Comparison of ENCODE assay signal across 14 cellular contexts in genomic region chr14:95697764-95698163, GRCh38. TPM values are rescaled to one million over a fixed set of nuclear protein-coding genes. Genes with fewer than 3 reads are reported as not detected.
DNase-seq lines count a peak whose midpoint lies in the region; ATAC-seq, FAIRE-seq and TF ChIP-seq lines count a peak whose summit lies in the region.
"Had no signal": no experiment of that assay in that cellular context is flagged by ENCODE, and none has a peak within 500 bp of the region (broad histone marks: within the 10 kb centered on the region; RNA-seq: fewer than 3 reads in every experiment).

No MANE protein-coding gene starts in this region.

- no peaks in the 10 kb centered on the region for H3K9me2 ChIP-seq in Karpas-422 (replicated peaks; ENCODE audit: insufficient read depth, low read length)

- intact Hi-C loops in mammary epithelial cell (cut with micrococcal nuclease) (no loop called here), tibial artery (cut with DNase I; ENCODE audit: low total_unique reads) (no loop called here)

- H3K27ac ChIP-seq in Karpas-422 (ENCODE audit: low read length) (peak overlapping the region; percentile 9; the same call in 1 of the 2 replicates), neural progenitor cell (no peak overlapping the region), mammary epithelial cell (ENCODE audit: insufficient read depth, low read depth, low read length) (no peak overlapping the region), tibial artery (no peak overlapping the region)
- H3K27ac ChIP-seq: skin epidermis had no signal

- 49% methylated on average over 6 of the region's 7 CpGs for WGBS in mammary epithelial cell (ENCODE audit: low coverage, missing lambda C conversion rate)

- H3K79me2 ChIP-seq in Karpas-422 (ENCODE audit: low read length) = no peaks in the 10 kb centered on the region
- H3K79me2 ChIP-seq in neural progenitor cell (ENCODE audit: low read depth) = no peaks in the 10 kb centered on the region
- no peaks in the 10 kb centered on the region for H3K79me2 ChIP-seq in mammary epithelial cell (ENCODE audit: insufficient read depth, low read length)

- H3K4me3 Mint-ChIP-seq in neural progenitor cell (no peak overlapping the region), nephron progenitor cell (no peak overlapping the region)

- FAIRE-seq in GM19239 (lab: Jason Lieb, UNC) = peak; percentile 95

- H3K9ac ChIP-seq in Karpas-422 (ENCODE audit: low read length) (peak overlapping the region; percentile 8; the same call in 1 of the 2 replicates), neural progenitor cell (no peak overlapping the region), mammary epithelial cell (ENCODE audit: insufficient read depth, low read length) (no peak overlapping the region)

- CTCF ChIA-PET in mammary epithelial cell (lab: Charles Lee; ENCODE audit: low non-redundant PET) = no interaction called here

- peaks cover 2% of the 10 kb centered on the region for H3K9me3 Mint-ChIP-seq in neural progenitor cell
- no peaks in the 10 kb centered on the region for H3K9me3 Mint-ChIP-seq in nephron progenitor cell

- dilution Hi-C loops in mammary epithelial cell (cut with HindIII; ENCODE audit: low sequenced_read_pairs) = no loop called here

- peaks cover 6% of the 10 kb centered on the region for H3K4me1 Mint-ChIP-seq in neural progenitor cell
- H3K4me1 Mint-ChIP-seq in nephron progenitor cell = peaks cover 12% of the 10 kb centered on the region

- H3K9me3 ChIP-seq in Karpas-422 (ENCODE audit: low read length) (no peaks in the 10 kb centered on the region), neural progenitor cell (ENCODE audit: low read depth) (no peaks in the 10 kb centered on the region), mammary epithelial cell (replicated peaks; ENCODE audit: insufficient read depth, low read length) (no peaks in the 10 kb centered on the region), tibial artery (no peaks in the 10 kb centered on the region)

- no peaks in the 10 kb centered on the region for H4K20me1 ChIP-seq in Karpas-422 (ENCODE audit: insufficient read depth, low read depth, low read length)
- H4K20me1 ChIP-seq in neural progenitor cell (ENCODE audit: low read depth) = no peaks in the 10 kb centered on the region
- H4K20me1 ChIP-seq in mammary epithelial cell (ENCODE audit: insufficient read depth, low read length) = no peaks in the 10 kb centered on the region

- in situ Hi-C loops in mammary epithelial cell (cut with MboI; ENCODE audit: low sequenced_read_pairs in 2 of 2) = no loop called here

- H3K4me3 ChIP-seq in GM08714 (ENCODE audit: low read length) = peak overlapping the region; percentile 20; the same call in 1 of the 2 replicates
- no peak overlapping the region for H3K4me3 ChIP-seq in Karpas-422 (ENCODE audit: low read length)
- no peak overlapping the region for H3K4me3 ChIP-seq in neural progenitor cell
- no peak overlapping the region for H3K4me3 ChIP-seq in mammary epithelial cell (replicated peaks in 1 of 3; ENCODE audit: insufficient read depth in 1 of 3, low read depth in 2 of 3, low read length in 3 of 3)
- H3K4me3 ChIP-seq in tibial artery = no peak overlapping the region
- H3K4me3 ChIP-seq: skin epidermis had no signal

- TF ChIP-seq CTCF in neural progenitor cell (IDR thresholded peaks at IDR 0.05) = no peak
- no peak for TF ChIP-seq CTCF in nephron progenitor cell (IDR thresholded peaks at IDR 0.05)
- no peak for TF ChIP-seq CTCF in mammary epithelial cell (conservative IDR thresholded peaks at IDR 0.05 in 1 of 2, IDR thresholded peaks at IDR 0.05 in 1 of 2; ENCODE audit: extremely low read depth in 1 of 2, insufficient read depth in 1 of 2, low read depth in 1 of 2, low read length in 2 of 2)
- no peak for TF ChIP-seq CTCF in tibial artery (IDR thresholded peaks at IDR 0.05)

- peak overlapping the region; percentile 29 for H3K4me2 ChIP-seq in Karpas-422 (ENCODE audit: low read depth, low read length, poor library complexity, severe bottlenecking)
- H3K4me2 ChIP-seq in neural progenitor cell = no peak overlapping the region
- H3K4me2 ChIP-seq in mammary epithelial cell (ENCODE audit: insufficient read depth, low read depth, low read length) = no peak overlapping the region

- ATAC-seq in HG02763 (IDR thresholded peaks at IDR 0.05; ENCODE audit: unreplicated experiment) = peak; percentile 54

- no peak overlapping the region for H3K27ac Mint-ChIP-seq in neural progenitor cell
- H3K27ac Mint-ChIP-seq in nephron progenitor cell = no peak overlapping the region

- no peaks in the 10 kb centered on the region for H3K36me3 Mint-ChIP-seq in neural progenitor cell
- no peaks in the 10 kb centered on the region for H3K36me3 Mint-ChIP-seq in nephron progenitor cell (ENCODE audit: low read depth)

- DNase-seq in GM19239 (ENCODE audit: insufficient read length, low spot score) = no peak
- no peak for DNase-seq in Karpas-422
- DNase-seq in neural progenitor cell (ENCODE audit: low spot score) = no peak
- DNase-seq in nephron progenitor cell = no peak
- no peak for DNase-seq in mammary epithelial cell
- DNase-seq in tibial artery = no peak
- DNase-seq: activated effector memory CD4-positive, alpha-beta T cell treated with anti-CD3 and anti-CD28 coated beads, Interleukin-2, amount 50 U/mL, for 16 hours; KBM-7; NCI-H2171; SHP77 had no signal

- peaks cover 11% of the 10 kb centered on the region for H3F3A ChIP-seq in neural progenitor cell (ENCODE audit: low read depth)

- H3K4me1 ChIP-seq in Karpas-422 (ENCODE audit: low read length) (peaks cover 43% of the 10 kb centered on the region), neural progenitor cell (peaks cover 32% of the 10 kb centered on the region), mammary epithelial cell (ENCODE audit: insufficient read depth, low read length) (no peaks in the 10 kb centered on the region), tibial artery (peaks cover 0 to 15% (median 0%) of the 10 kb centered on the region in 4 donors)

- no TSS peak for BruUV-seq in mammary epithelial cell (replicated peaks; lab: Mats Ljungman, UMichigan)

- H3K27me3 ChIP-seq in Karpas-422 (ENCODE audit: low read length) (no peaks in the 10 kb centered on the region), neural progenitor cell (no peaks in the 10 kb centered on the region), mammary epithelial cell (ENCODE audit: insufficient read depth, low read length) (peaks cover 3% of the 10 kb centered on the region), tibial artery (peaks cover 0 to 15% of the 10 kb centered on the region in 2 donors)

- H2AFZ ChIP-seq in Karpas-422 (ENCODE audit: low read length) (peak overlapping the region; percentile 43; the same call in 1 of the 2 replicates), neural progenitor cell (replicated peaks) (no peak overlapping the region), mammary epithelial cell (ENCODE audit: low read depth, low read length) (no peak overlapping the region)

- H3K27me3 Mint-ChIP-seq in neural progenitor cell (ENCODE audit: insufficient read depth, low read depth) = peaks cover 5% of the 10 kb centered on the region
- H3K27me3 Mint-ChIP-seq in nephron progenitor cell (ENCODE audit: low read depth, poor library complexity) = peaks cover 32% of the 10 kb centered on the region

- no peaks in the 10 kb centered on the region for H3K36me3 ChIP-seq in Karpas-422 (ENCODE audit: insufficient read depth, low read length)
- no peaks in the 10 kb centered on the region for H3K36me3 ChIP-seq in neural progenitor cell
- no peaks in the 10 kb centered on the region for H3K36me3 ChIP-seq in mammary epithelial cell (ENCODE audit: insufficient read depth, low read length)
- no peaks in the 10 kb centered on the region for H3K36me3 ChIP-seq in tibial artery

RNA-seq across cellular contexts. Expression of gene TCL1B, which starts 11.5 kb away (rescaled TPM):
- total RNA-seq in Karpas-422 (2014; rRNA removed; shearing (Covaris generic); ENCODE audit: low replicate concordance) = 0.37 TPM in 1 of 2 replicates, not detected in the other
- total RNA-seq in neural progenitor cell (ENCODE audit: low replicate concordance) (0.12 TPM in 1 of 2 replicates, not detected in the other), mammary epithelial cell (not detected)
- not detected for polyA plus RNA-seq in mammary epithelial cell
- polyA minus RNA-seq in mammary epithelial cell = not detected
- total RNA-seq: cardiac septum had no signal

RNA-seq across cellular contexts. Expression of gene TCL1A, which starts 16.2 kb away (rescaled TPM):
- 24.1 and 52.1 TPM in 2 replicates for total RNA-seq in Karpas-422 (2014; rRNA removed; shearing (Covaris generic); ENCODE audit: low replicate concordance)
- total RNA-seq in neural progenitor cell (ENCODE audit: low replicate concordance) (not detected in 2 replicates), mammary epithelial cell (not detected)
- polyA plus RNA-seq in mammary epithelial cell = not detected
- not detected for polyA minus RNA-seq in mammary epithelial cell
- total RNA-seq: cardiac septum had no signal

Comparison
In these comparisons a context has a peak if more than half of its experiments do, and no peak if none do; other contexts are left out.
1. RNA of gene TCL1A, which starts 16.2 kb away (total RNA-seq): 24.1 to 52.1 TPM in Karpas-422; not detected in neural progenitor cell and not detected in mammary epithelial cell; every median in the first group is over 10 times any median in the second.